In the genomic region with DNA sequence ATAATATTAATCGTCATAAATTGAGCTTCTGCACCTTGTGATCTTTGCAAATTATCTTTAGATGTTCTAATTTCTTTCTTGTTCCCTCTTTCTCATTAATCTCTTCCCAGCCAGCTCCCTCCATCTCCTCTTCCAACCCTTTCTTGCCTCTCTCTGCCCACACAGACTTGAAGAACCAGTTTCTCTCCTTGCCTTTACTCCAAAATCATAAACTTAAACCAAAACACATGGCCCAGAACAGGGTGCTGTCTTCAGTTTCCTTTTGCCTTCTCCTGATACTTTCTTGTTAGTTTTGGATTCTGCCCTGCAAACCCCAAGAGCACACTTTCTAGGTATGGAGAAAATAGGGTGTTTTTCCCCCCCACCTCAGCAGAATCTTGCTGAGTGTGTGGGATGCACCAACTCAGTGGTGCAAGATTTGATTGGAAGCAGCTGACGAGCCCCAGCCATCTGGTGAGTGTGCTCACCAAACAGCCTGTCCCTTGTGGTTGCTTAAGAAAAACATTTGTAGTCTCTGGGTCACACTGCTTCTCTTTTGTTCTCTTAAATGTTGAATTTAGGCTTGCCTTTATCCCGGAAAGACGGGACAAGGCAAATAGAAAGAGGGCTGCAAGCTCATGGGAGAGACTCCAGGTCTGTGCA, we compare ENCODE assay signal across 10 cellular contexts.
DNase-seq lines count a peak whose midpoint lies in the region; ATAC-seq and TF ChIP-seq lines count a peak whose summit lies in the region.
"Had no signal": no experiment of that assay in that cellular context is flagged by ENCODE, and none has a peak within 500 bp of the region (broad histone marks: within the 10 kb centered on the region; RNA-seq: fewer than 3 reads in every experiment).

No MANE protein-coding gene starts in this region.

- TF ChIP-seq CTCF in astrocyte of the cerebellum (IDR thresholded peaks at IDR 0.05; ENCODE audit: low read depth, low read length, missing control alignments) (peak; percentile 12), prostate gland (IDR thresholded peaks at IDR 0.05) (peak in 2 of 4 experiments; percentile 20 to 29)

- peak; percentile 97 for ATAC-seq in left ventricle myocardium superior
- ATAC-seq in HG03280 (IDR thresholded peaks at IDR 0.05; ENCODE audit: unreplicated experiment), result no peak
- no peak for ATAC-seq in HG03039 (IDR thresholded peaks at IDR 0.05; ENCODE audit: unreplicated experiment)

- no peaks in the 10 kb centered on the region for H3K36me3 ChIP-seq in prostate gland

- H3K4me1 ChIP-seq in prostate gland (replicated peaks), result no peaks in the 10 kb centered on the region

- DNase-seq in GM03348 (ENCODE audit: low spot score) (peak; percentile 27), astrocyte of the cerebellum (ENCODE audit: low read depth) (peak; percentile 37), left ventricle myocardium superior (peak; percentile 59), prostate gland (ENCODE audit: low spot score) (peak; percentile 44), NCI-H187 (lab: John Stamatoyannopoulos, UW) (no peak), SK-N-DZ (ENCODE audit: low spot score) (no peak)
- DNase-seq: Calu3; effector memory CD4-positive, alpha-beta T cell had no signal

- 35% methylated on average over 4 of the region's 4 CpGs for WGBS in prostate gland

- in situ Hi-C loops in astrocyte of the cerebellum (cut with HindIII; ENCODE audit: low sequenced_read_pairs), result no loop called here

- peak overlapping the region; percentile 56 to 69 for H3K27ac ChIP-seq in prostate gland

- TF ChIP-seq POLR2A in prostate gland (IDR thresholded peaks at IDR 0.05), result no peak

- H3K9me3 ChIP-seq in prostate gland, result no peaks in the 10 kb centered on the region

- H3K27me3 ChIP-seq in prostate gland (replicated peaks; ENCODE audit: insufficient read depth), result no peaks in the 10 kb centered on the region

- no peak overlapping the region for H3K4me3 ChIP-seq in astrocyte of the cerebellum (ENCODE audit: low read depth, low read length)
- no peak overlapping the region for H3K4me3 ChIP-seq in prostate gland

- intact Hi-C loops in left ventricle myocardium superior (cut with micrococcal nuclease) (no loop called here), prostate gland (cut with DNase I) (no loop called here)

Comparison
In these comparisons a context has a peak if more than half of its experiments do, and no peak if none do; other contexts are left out.
1. DNase-seq: peak in GM03348 (single experiment), astrocyte of the cerebellum (single experiment), left ventricle myocardium superior (single experiment) and prostate gland (single experiment); none in NCI-H187 (0 of 2) and SK-N-DZ (single experiment).